In genomic region chr18:57146956-57147636, GRCh38 we compare ENCODE assay signal across 29 cellular contexts. TPM values are rescaled to one million over a fixed set of nuclear protein-coding genes. Genes with fewer than 3 reads are reported as not detected.
"Had no signal": no experiment of that assay in that cellular context is flagged by ENCODE, and none has a peak within 500 bp of the region (broad histone marks: within the 10 kb centered on the region; RNA-seq: fewer than 3 reads in every experiment).

TSS of gene BOD1L2 (plus strand) at chr18:57147087. CDS start at chr18:57147313, 226 bp downstream.

- H3K79me2 ChIP-seq: hepatocyte, parathyroid adenoma had no signal

- H2AFZ ChIP-seq: hepatocyte, parathyroid adenoma had no signal

- H3K4me1 Mint-ChIP-seq: natural killer cell had no signal

- H3K27ac Mint-ChIP-seq: memory B cell; mesothelial cell of epicardium; natural killer cell; stimulated activated memory B cell treated with anti-CD40 and anti-IgM and Interleukin-4, amounts not matched to agents 10 μg/mL and 1 μg/mL and 100 μg/mL, for 72 hours; type B pancreatic cell had no signal

- H3K27ac ChIP-seq: coronary artery, hepatocyte, left ventricle myocardium inferior, lower lobe of right lung, parathyroid adenoma, psoas muscle, spleen, stomach had no signal

- DNase-seq: effector CD4-positive, alpha-beta T cell; foreskin melanocyte; head of caudate nucleus; left cardiac atrium; left ventricle myocardium inferior; lower lobe of right lung; natural killer cell; psoas muscle; retina; spleen; stimulated activated CD4-positive, alpha-beta T cell treated with anti-CD3 and anti-CD28 coated beads, Interleukin-15, amount 100 ng/mL, for 24 hours; stimulated activated CD4-positive, alpha-beta T cell treated with anti-CD3 and anti-CD28 coated beads, Interleukin-1b, Interleukin-23, amount 100 ng/mL, for 48 hours; stimulated activated CD4-positive, alpha-beta T cell treated with anti-CD3 and anti-CD28 coated beads, Interleukin-4, amount 100 ng/mL, for 24 hours; stomach; substantia nigra had no signal

- H3K4me1 ChIP-seq: lower lobe of right lung, psoas muscle had no signal

- H3K36me3 Mint-ChIP-seq: mesothelial cell of epicardium; natural killer cell; stimulated activated memory B cell treated with anti-CD40 and anti-IgM and Interleukin-4, amounts not matched to agents 10 μg/mL and 1 μg/mL and 100 μg/mL, for 72 hours; type B pancreatic cell had no signal

- H3K36me3 ChIP-seq: left ventricle myocardium inferior, lower lobe of right lung, spleen, stomach had no signal

- H3K9me3 Mint-ChIP-seq: mesothelial cell of epicardium, type B pancreatic cell had no signal

- H3K9me3 ChIP-seq: left ventricle myocardium inferior, lower lobe of right lung, psoas muscle, stomach had no signal

- H3K4me2 ChIP-seq: hepatocyte had no signal

- H3K9ac ChIP-seq: parathyroid adenoma had no signal

- H3K4me3 Mint-ChIP-seq: memory B cell; mesothelial cell of epicardium; natural killer cell; neural crest cell; stimulated activated memory B cell treated with anti-CD40 and anti-IgM and Interleukin-4, amounts not matched to agents 10 μg/mL and 1 μg/mL and 100 μg/mL, for 72 hours; type B pancreatic cell had no signal

- H3K4me3 ChIP-seq: coronary artery, hepatocyte, left ventricle myocardium inferior, lower lobe of right lung, psoas muscle, spleen, stomach had no signal

RNA-seq across cellular contexts. Expression of gene BOD1L2, which starts in this region (rescaled TPM):
- total RNA-seq: cerebellum, dermis microvascular lymphatic vessel endothelial cell, left cardiac atrium, left ventricle myocardium inferior, lower lobe of right lung, mesothelial cell of epicardium, mucosa of gallbladder, natural killer cell, neural crest cell, omental fat pad, psoas muscle, sciatic nerve, skeletal muscle tissue, spleen, stomach had no signal
